In genomic region chr17:2712300-2713043, GRCh38 we compare ENCODE assay signal across 1 cellular context.
TF ChIP-seq lines count a peak whose summit lies in the region.

No MANE protein-coding gene starts in this region.

TF ChIP-seq in H1, 55 proteins besides CTCF, POLR2A, EP300 and RAD21:
- TF ChIP-seq TBP (IDR thresholded peaks at IDR 0.05; ENCODE audit: low read depth, low read length) (no peak), ASH2L (IDR thresholded peaks at IDR 0.05; ENCODE audit: low read length) (no peak), TEAD4 (IDR thresholded peaks at IDR 0.05; ENCODE audit: low read depth, low read length) (no peak)
- TF ChIP-seq, protein P1, sequence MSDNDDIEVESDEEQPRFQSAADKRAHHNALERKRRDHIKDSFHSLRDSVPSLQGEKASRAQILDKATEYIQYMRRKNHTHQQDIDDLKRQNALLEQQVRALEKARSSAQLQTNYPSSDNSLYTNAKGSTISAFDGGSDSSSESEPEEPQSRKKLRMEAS (IDR thresholded peaks at IDR 0.05) = peak; percentile 40; the same call in 1 of the 2 replicates
- TF ChIP-seq, protein P2, sequence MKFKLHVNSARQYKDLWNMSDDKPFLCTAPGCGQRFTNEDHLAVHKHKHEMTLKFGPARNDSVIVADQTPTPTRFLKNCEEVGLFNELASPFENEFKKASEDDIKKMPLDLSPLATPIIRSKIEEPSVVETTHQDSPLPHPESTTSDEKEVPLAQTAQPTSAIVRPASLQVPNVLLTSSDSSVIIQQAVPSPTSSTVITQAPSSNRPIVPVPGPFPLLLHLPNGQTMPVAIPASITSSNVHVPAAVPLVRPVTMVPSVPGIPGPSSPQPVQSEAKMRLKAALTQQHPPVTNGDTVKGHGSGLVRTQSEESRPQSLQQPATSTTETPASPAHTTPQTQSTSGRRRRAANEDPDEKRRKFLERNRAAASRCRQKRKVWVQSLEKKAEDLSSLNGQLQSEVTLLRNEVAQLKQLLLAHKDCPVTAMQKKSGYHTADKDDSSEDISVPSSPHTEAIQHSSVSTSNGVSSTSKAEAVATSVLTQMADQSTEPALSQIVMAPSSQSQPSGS (IDR thresholded peaks at IDR 0.05; ENCODE audit: low read length) = 0 out of 2 replicates have a peak, but pooled peaks have one; percentile 34
